9 cellular contexts compared by ENCODE assay signal in the genomic region with DNA sequence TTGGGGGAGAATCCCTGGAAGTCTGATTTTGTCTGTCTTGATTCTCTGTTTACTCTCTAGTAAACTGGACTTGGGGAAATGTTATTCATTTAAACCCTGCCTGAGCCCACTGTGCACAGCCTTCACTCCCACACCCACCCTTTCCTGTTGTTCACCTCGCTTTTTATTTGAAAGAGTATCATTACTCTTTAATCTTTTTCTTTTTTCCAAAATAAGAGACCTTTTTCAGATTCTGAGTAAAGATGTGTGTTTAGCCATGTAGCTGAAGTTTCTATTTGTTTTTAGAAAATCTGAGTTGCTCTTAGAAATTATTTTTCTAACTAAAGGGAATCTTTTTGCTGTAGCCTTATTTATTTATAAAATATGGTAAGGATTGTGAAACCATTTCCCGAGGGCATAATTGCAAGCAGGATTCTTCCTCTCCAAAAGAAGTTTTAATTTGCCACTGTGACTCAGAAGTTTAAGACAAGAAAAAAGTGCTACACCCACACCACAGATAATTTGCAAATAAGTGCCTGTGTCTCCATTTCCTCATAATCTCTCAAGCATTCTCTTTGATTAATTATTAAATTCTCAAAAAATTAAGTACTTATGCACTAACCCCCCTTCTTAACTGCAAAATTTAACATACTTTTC. TPM values are rescaled to one million over a fixed set of nuclear protein-coding genes. Genes with fewer than 3 reads are reported as not detected.
DNase-seq lines count a peak whose midpoint lies in the region; ATAC-seq lines count a peak whose summit lies in the region.
"Had no signal": no experiment of that assay in that cellular context is flagged by ENCODE, and none has a peak within 500 bp of the region (broad histone marks: within the 10 kb centered on the region; RNA-seq: fewer than 3 reads in every experiment).

No MANE protein-coding gene starts in this region.

- no peak for ATAC-seq in GM21723 (IDR thresholded peaks at IDR 0.05; ENCODE audit: unreplicated experiment)
- no peak for ATAC-seq in GM18861 (IDR thresholded peaks at IDR 0.05; ENCODE audit: unreplicated experiment)

- DNase-seq in AG08395 (ENCODE audit: low spot score) (peak; percentile 56), HS-5 (ENCODE audit: low read depth) (peak; percentile 43), amniotic stem cell (lab: John Stamatoyannopoulos, UW) (peak; percentile 68), lung microvascular endothelial cell (ENCODE audit: low read depth in 2 of 2) (peak; percentile 49 to 67), NCI-H2227 treated with DMSO at 0.1 percent for 48 hours (lab: John Stamatoyannopoulos, UW) (no peak), HuH-7 (ENCODE audit: low spot score) (no peak)
- DNase-seq: amygdala had no signal

RNA-seq across cellular contexts. Expression of a gene that starts 43.4 kb away (rescaled TPM):
- total RNA-seq in lung microvascular endothelial cell = 5.4 and 7.3 TPM in 2 replicates

Comparison
In these comparisons a context has a peak if more than half of its experiments do, and no peak if none do; other contexts are left out.
1. DNase-seq: peak in AG08395 (single experiment), HS-5 (single experiment), amniotic stem cell (single experiment) and lung microvascular endothelial cell (2 of 2); none in NCI-H2227 treated with DMSO at 0.1 percent for 48 hours (single experiment) and HuH-7 (single experiment).